In genomic region chr2:26241928-26242436, GRCh38 we compare ENCODE assay signal across 9 cellular contexts. TPM values are rescaled to one million over a fixed set of nuclear protein-coding genes. Genes with fewer than 3 reads are reported as not detected.
DNase-seq lines count a peak whose midpoint lies in the region; ATAC-seq and TF ChIP-seq lines count a peak whose summit lies in the region.
"Had no signal": no experiment of that assay in that cellular context is flagged by ENCODE, and none has a peak within 500 bp of the region (broad histone marks: within the 10 kb centered on the region; RNA-seq: fewer than 3 reads in every experiment).

No MANE protein-coding gene starts in this region.

- in situ Hi-C loops in transverse colon (cut with MboI; ENCODE audit: low pct_ligation_motif_present in 1 of 4, low pct_unique_long_range_greater_than_20kb in 1 of 4, low sequenced_read_pairs in 3 of 4) (loop anchor here in 1 of 4 donors (25.0 kb wide), 1 partner anchor 95 kb away; the partner anchor contains the start of genes ADGRF3 and SELENOI), brain microvascular endothelial cell (cut with HindIII; ENCODE audit: low pct_ligation_motif_present, low sequenced_read_pairs) (no loop called here)

- H3K27ac ChIP-seq in left ventricle myocardium inferior (replicated peaks) (peak overlapping the region; percentile 99), transverse colon (peak overlapping the region in 3 of 4 donors; percentile 51 to 93 (median 57)), brain microvascular endothelial cell (no peak overlapping the region), foreskin keratinocyte (no peak overlapping the region)

- TF ChIP-seq EP300 in transverse colon (IDR thresholded peaks at IDR 0.05; ENCODE audit: low read depth), result no peak

- no peak for DNase-seq in left ventricle myocardium inferior
- DNase-seq in cardiac septum (ENCODE audit: low spot score), result no peak
- DNase-seq in fibroblast of mammary gland (ENCODE audit: low read depth), result no peak
- no peak for DNase-seq in transverse colon
- DNase-seq in brain microvascular endothelial cell, result no peak
- no peak for DNase-seq in iPS-NIHi11 (ENCODE audit: low spot score)
- DNase-seq in foreskin keratinocyte, result no peak
- DNase-seq: midbrain had no signal

- H3K27me3 ChIP-seq in left ventricle myocardium inferior (ENCODE audit: low read depth), result no peaks in the 10 kb centered on the region
- H3K27me3 ChIP-seq in transverse colon, result no peaks in the 10 kb centered on the region
- H3K27me3 ChIP-seq in brain microvascular endothelial cell (replicated peaks), result no peaks in the 10 kb centered on the region
- H3K27me3 ChIP-seq in foreskin keratinocyte, result no peaks in the 10 kb centered on the region

- H3K4me1 ChIP-seq in left ventricle myocardium inferior, result peaks cover 91% of the 10 kb centered on the region
- H3K4me1 ChIP-seq in transverse colon, result peaks cover 20 to 66% (median 50%) of the 10 kb centered on the region in 4 donors
- H3K4me1 ChIP-seq in foreskin keratinocyte, result peaks cover 12% of the 10 kb centered on the region

- H3K36me3 ChIP-seq in left ventricle myocardium inferior (peaks cover 18% of the 10 kb centered on the region), transverse colon (peaks cover 0 to 18% (median 7%) of the 10 kb centered on the region in 4 donors), brain microvascular endothelial cell (replicated peaks) (peaks cover 5% of the 10 kb centered on the region)

- intact Hi-C loops in left ventricle myocardium inferior (cut with micrococcal nuclease), result loop anchor here (5.0 kb wide), 1 partner anchor 35 kb away; no protein-coding TSS in a partner anchor
- intact Hi-C loops in cardiac septum (cut with DNase I), result no loop called here
- intact Hi-C loops in transverse colon (cut with DNase I; ENCODE audit: low total_unique reads), result no loop called here

- H3K9me3 ChIP-seq in left ventricle myocardium inferior (replicated peaks) (no peaks in the 10 kb centered on the region), transverse colon (no peaks in the 10 kb centered on the region)

- no peak for TF ChIP-seq POLR2A in transverse colon (IDR thresholded peaks at IDR 0.05)

- H3K4me3 ChIP-seq in left ventricle myocardium inferior, result peak overlapping the region; percentile 90
- H3K4me3 ChIP-seq in fibroblast of mammary gland (ENCODE audit: control insufficient read depth, low read depth, low read length), result peak overlapping the region; percentile 97
- no peak overlapping the region for H3K4me3 ChIP-seq in transverse colon
- no peak overlapping the region for H3K4me3 ChIP-seq in brain microvascular endothelial cell (ENCODE audit: low read depth, low read length)

- WGBS in transverse colon (ENCODE audit: low coverage in 1 of 2), 2 donors, result 69 to 72% methylated on average over 4 to 6 of the region's 6 CpGs

- no peak for ATAC-seq in SK-N-SH treated with all-trans-retinoic acid at 6 μM for 48 hours
- no peak for ATAC-seq in foreskin keratinocyte

- TF ChIP-seq CTCF in left ventricle myocardium inferior (IDR thresholded peaks at IDR 0.05; ENCODE audit: borderline replicate concordance), result no peak
- no peak for TF ChIP-seq CTCF in fibroblast of mammary gland (conservative IDR thresholded peaks at IDR 0.05; ENCODE audit: control insufficient read depth, insufficient read depth, low read depth, low read length)
- no peak for TF ChIP-seq CTCF in transverse colon (IDR thresholded peaks at IDR 0.05)
- no peak for TF ChIP-seq CTCF in brain microvascular endothelial cell (IDR thresholded peaks at IDR 0.05; ENCODE audit: low read depth, low read length, missing control alignments)
- no peak for TF ChIP-seq CTCF in foreskin keratinocyte (conservative IDR thresholded peaks at IDR 0.05)

TF ChIP-seq in SK-N-SH treated with all-trans-retinoic acid at 6 μM for 48 hours, 23 proteins besides CTCF, POLR2A, EP300 and RAD21:
- TF ChIP-seq ZNF70 (CRISPR knock-in tag; IDR thresholded peaks at IDR 0.05) (peak; percentile 97), ZFP3 (CRISPR knock-in tag; IDR thresholded peaks at IDR 0.05) (no peak), TOX (CRISPR knock-in tag; IDR thresholded peaks at IDR 0.05; ENCODE audit: borderline replicate concordance) (no peak)
TF ChIP-seq in SK-N-SH treated with all-trans-retinoic acid at 6 μM for 48 hours: peak in this region for 1.

RNA-seq across cellular contexts. Expression of gene HADHA, which starts 2.5 kb away (rescaled TPM):
- total RNA-seq in left ventricle myocardium inferior (523 TPM), cardiac septum (244 TPM), transverse colon (100 to 1,000 TPM in 2 of 4 donors, 10 to 100 TPM in 2; 92.8 to 233 (median 142) TPM), foreskin keratinocyte (130 and 143 TPM in 2 replicates)
- 108 and 126 TPM in 2 replicates for polyA plus RNA-seq in foreskin keratinocyte

RNA-seq across cellular contexts. Expression of gene HADHB, which starts 2.8 kb away (rescaled TPM):
- total RNA-seq in left ventricle myocardium inferior (1,332 TPM), cardiac septum (532 TPM), transverse colon (100 to 1,000 TPM in 2 of 4 donors, 10 to 100 TPM in 2; 53.1 to 182 (median 133) TPM), foreskin keratinocyte (68.9 and 74.9 TPM in 2 replicates)
- 56.1 and 63.2 TPM in 2 replicates for polyA plus RNA-seq in foreskin keratinocyte

Comparison
In these comparisons a context has a peak if more than half of its experiments do, and no peak if none do; other contexts are left out.
1. H3K27ac ChIP-seq: peak in left ventricle myocardium inferior (single experiment) and transverse colon (3 of 4); none in brain microvascular endothelial cell (single experiment) and foreskin keratinocyte (single experiment).
2. H3K4me3 ChIP-seq: peak in left ventricle myocardium inferior (single experiment) and fibroblast of mammary gland (single experiment); none in transverse colon (0 of 4) and brain microvascular endothelial cell (single experiment).